20 cellular contexts compared by ENCODE assay signal in the genomic region with DNA sequence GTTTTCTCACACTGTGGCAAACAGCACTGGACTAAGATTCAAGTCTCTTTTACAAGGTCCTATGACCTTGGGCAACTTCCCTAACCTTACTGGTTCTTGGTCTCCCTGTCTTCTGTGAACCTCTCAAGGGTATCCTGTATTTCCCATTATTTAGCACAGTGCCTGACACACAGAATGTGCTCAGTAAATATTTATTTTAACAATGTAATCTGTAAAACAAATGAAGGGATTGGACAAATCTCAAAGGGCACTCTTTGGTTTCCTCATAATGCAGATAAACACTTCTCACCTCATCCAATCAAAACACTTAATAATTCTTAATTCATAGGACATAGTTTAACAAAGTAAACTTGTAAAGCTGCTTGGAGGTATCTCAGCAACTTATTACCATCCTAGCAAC.
"Had no signal": no experiment of that assay in that cellular context is flagged by ENCODE, and none has a peak within 500 bp of the region (broad histone marks: within the 10 kb centered on the region; RNA-seq: fewer than 3 reads in every experiment).

No MANE protein-coding gene starts in this region.

- DNase-seq: heart right ventricle; islet precursor cell; mesendoderm; naive thymus-derived CD4-positive, alpha-beta T cell; ovary; stimulated activated CD4-positive, alpha-beta T cell treated with anti-CD3 and anti-CD28 coated beads, Interleukin-4, amount 100 ng/mL, for 24 hours; stimulated activated naive CD4-positive, alpha-beta T cell treated with Interleukin-2 at 50 U/mL for 16 hours; stimulated activated naive CD8-positive, alpha-beta T cell treated with anti-CD3 and anti-CD28 coated beads, Interleukin-15, amount 100 ng/mL, for 72 hours; substantia nigra; uterus had no signal

- H3K27me3 Mint-ChIP-seq: type B pancreatic cell had no signal

- H3K4me1 ChIP-seq: uterus had no signal

- H3K4me3 Mint-ChIP-seq: mesothelial cell of epicardium; naive thymus-derived CD4-positive, alpha-beta T cell; natural killer cell treated with Interleukin-12 subunit alpha and Interleukin-12 subunit beta and Interleukin-15 and Interleukin-18, amount 100 ng/mL, for 72 hours; stimulated activated effector memory CD8-positive, alpha-beta T cell treated with anti-CD3 and anti-CD28 coated beads, Interleukin-12 subunit alpha, Interleukin-12 subunit beta, amount 100 ng/mL, for 72 hours; stimulated activated naive CD8-positive, alpha-beta T cell treated with anti-CD3 and anti-CD28 coated beads, Interleukin-15, amount 100 ng/mL, for 72 hours; type B pancreatic cell had no signal

- H3K36me3 Mint-ChIP-seq: mesothelial cell of epicardium; natural killer cell treated with Interleukin-12 subunit alpha and Interleukin-12 subunit beta and Interleukin-15 and Interleukin-18, amount 100 ng/mL, for 72 hours; stimulated activated effector memory CD8-positive, alpha-beta T cell treated with anti-CD3 and anti-CD28 coated beads, Interleukin-12 subunit alpha, Interleukin-12 subunit beta, amount 100 ng/mL, for 72 hours; type B pancreatic cell had no signal

- H3K27me3 ChIP-seq: heart right ventricle, ovary, right atrium auricular region, tibial nerve, uterus had no signal

- ATAC-seq: naive thymus-derived CD4-positive, alpha-beta T cell; natural killer cell treated with Interleukin-12 subunit alpha and Interleukin-12 subunit beta and Interleukin-15 and Interleukin-18, amount 100 ng/mL, for 72 hours; sciatic nerve; stimulated activated effector memory CD8-positive, alpha-beta T cell treated with anti-CD3 and anti-CD28 coated beads, Interleukin-12 subunit alpha, Interleukin-12 subunit beta, amount 100 ng/mL, for 72 hours; stimulated activated naive CD8-positive, alpha-beta T cell treated with anti-CD3 and anti-CD28 coated beads, Interleukin-15, amount 100 ng/mL, for 72 hours had no signal

- H3K9me3 ChIP-seq: heart right ventricle, ovary, right atrium auricular region, tibial nerve, uterus had no signal

- H3K27ac ChIP-seq: heart right ventricle, ovary, right atrium auricular region, skin epidermis, tibial nerve, uterus had no signal

- H3K36me3 ChIP-seq: heart right ventricle, ovary, right atrium auricular region, tibial nerve, uterus had no signal

- H3K9me3 Mint-ChIP-seq: naive thymus-derived CD4-positive, alpha-beta T cell; natural killer cell treated with Interleukin-12 subunit alpha and Interleukin-12 subunit beta and Interleukin-15 and Interleukin-18, amount 100 ng/mL, for 72 hours; stimulated activated effector memory CD8-positive, alpha-beta T cell treated with anti-CD3 and anti-CD28 coated beads, Interleukin-12 subunit alpha, Interleukin-12 subunit beta, amount 100 ng/mL, for 72 hours; stimulated activated naive CD8-positive, alpha-beta T cell treated with anti-CD3 and anti-CD28 coated beads, Interleukin-15, amount 100 ng/mL, for 72 hours had no signal

- H3K27ac Mint-ChIP-seq: mesothelial cell of epicardium; naive thymus-derived CD4-positive, alpha-beta T cell; natural killer cell treated with Interleukin-12 subunit alpha and Interleukin-12 subunit beta and Interleukin-15 and Interleukin-18, amount 100 ng/mL, for 72 hours; progenitor cell of endocrine pancreas; stimulated activated effector memory CD8-positive, alpha-beta T cell treated with anti-CD3 and anti-CD28 coated beads, Interleukin-12 subunit alpha, Interleukin-12 subunit beta, amount 100 ng/mL, for 72 hours; stimulated activated naive CD8-positive, alpha-beta T cell treated with anti-CD3 and anti-CD28 coated beads, Interleukin-15, amount 100 ng/mL, for 72 hours; type B pancreatic cell had no signal

- H3K4me1 Mint-ChIP-seq: mesothelial cell of epicardium; naive thymus-derived CD4-positive, alpha-beta T cell; stimulated activated effector memory CD8-positive, alpha-beta T cell treated with anti-CD3 and anti-CD28 coated beads, Interleukin-12 subunit alpha, Interleukin-12 subunit beta, amount 100 ng/mL, for 72 hours; stimulated activated naive CD8-positive, alpha-beta T cell treated with anti-CD3 and anti-CD28 coated beads, Interleukin-15, amount 100 ng/mL, for 72 hours had no signal

- H3K4me3 ChIP-seq: heart right ventricle, lung, ovary, right atrium auricular region, skin epidermis, tibial nerve, uterus had no signal
